ENCODE assay signal across 1 cellular context in the genomic region with DNA sequence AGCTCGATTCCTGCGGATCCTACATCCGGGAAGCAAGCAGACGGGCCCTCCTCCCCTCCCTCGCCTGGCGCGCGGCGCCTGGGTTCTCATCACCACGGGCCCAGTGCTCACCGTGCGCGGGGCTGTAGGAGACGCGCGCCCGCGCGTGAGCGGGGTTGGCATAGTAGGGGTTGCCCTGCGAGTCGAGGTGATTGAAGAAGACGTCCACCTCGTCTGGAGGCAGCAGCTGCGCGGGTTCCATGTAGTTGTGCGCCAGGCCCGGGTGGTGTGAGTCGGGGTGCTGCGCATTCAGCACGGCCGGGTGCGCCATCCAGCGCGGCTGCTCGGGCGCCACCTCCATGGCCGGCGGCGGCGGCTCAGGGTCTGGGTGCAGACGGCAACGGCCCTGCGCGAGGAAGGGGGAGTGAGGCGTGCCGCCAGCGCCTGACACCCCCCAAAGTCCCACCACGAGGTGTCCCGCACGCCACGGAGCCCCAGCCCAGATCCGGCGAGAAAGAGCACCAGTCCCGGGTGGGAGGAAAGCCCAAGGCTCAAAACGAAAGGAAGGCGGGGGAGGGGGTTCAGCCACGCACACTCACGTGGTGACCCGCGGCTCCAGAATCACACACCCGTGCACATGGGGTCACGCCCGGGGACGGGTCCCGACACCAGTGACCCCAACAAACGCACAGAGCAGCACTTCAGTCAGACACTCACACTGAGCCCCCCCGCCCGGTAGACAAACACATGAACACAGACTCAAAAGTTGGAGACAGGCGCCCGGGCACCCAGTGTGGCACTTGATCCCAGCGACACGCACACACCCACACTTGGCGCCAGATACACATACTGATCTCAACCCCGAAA.
A peak's percentile ranks its signal among the peaks of the same experiment; 100 is the strongest.
TF ChIP-seq lines count a peak whose summit lies in the region.

No MANE protein-coding gene starts in this region.

TF ChIP-seq in K562, 482 proteins besides CTCF, POLR2A, EP300 and RAD21 (continued from another document and continues in another):
- TF ChIP-seq, protein P1, sequence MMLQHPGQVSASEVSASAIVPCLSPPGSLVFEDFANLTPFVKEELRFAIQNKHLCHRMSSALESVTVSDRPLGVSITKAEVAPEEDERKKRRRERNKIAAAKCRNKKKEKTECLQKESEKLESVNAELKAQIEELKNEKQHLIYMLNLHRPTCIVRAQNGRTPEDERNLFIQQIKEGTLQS (IDR thresholded peaks at IDR 0.05), result no peak
- TF ChIP-seq, protein P1 (CRISPR knock-in tag; conservative IDR thresholded peaks at IDR 0.05), result no peak
- TF ChIP-seq FOXA3 (CRISPR knock-in tag; conservative IDR thresholded peaks at IDR 0.05 in 1 of 2, IDR thresholded peaks at IDR 0.05 in 1 of 2) (no peak), PML (IDR thresholded peaks at IDR 0.05; ENCODE audit: low read length) (0 out of 2 replicates have a peak, but pooled peaks have one; percentile 18), CSDE1 (IDR thresholded peaks at IDR 0.05) (no peak), GATAD2B (IDR thresholded peaks at IDR 0.05; ENCODE audit: borderline replicate concordance) (no peak), MEF2A (IDR thresholded peaks at IDR 0.05; ENCODE audit: control insufficient read depth, low read depth, low read length) (no peak), HDGF (IDR thresholded peaks at IDR 0.05) (no peak), POLR2G (IDR thresholded peaks at IDR 0.05; ENCODE audit: low read depth, low read length) (peak; percentile 70), BDP1 (IDR thresholded peaks at IDR 0.05; ENCODE audit: insufficient read depth, insufficient read length) (no peak), ZNF146 (CRISPR knock-in tag; IDR thresholded peaks at IDR 0.05; ENCODE audit: unreplicated experiment) (no peak), CAMTA2 (CRISPR knock-in tag; conservative IDR thresholded peaks at IDR 0.05) (no peak), ZEB2 (IDR thresholded peaks at IDR 0.05) (no peak), ATF7 (IDR thresholded peaks at IDR 0.05) (no peak), MYBL2 (IDR thresholded peaks at IDR 0.05; ENCODE audit: low read depth) (no peak), MYBL2 (CRISPR knock-in tag; IDR thresholded peaks at IDR 0.05; ENCODE audit: borderline replicate concordance) (no peak), U2AF2 (optimal IDR thresholded peaks at IDR 0.05; ENCODE audit: low read depth, low read length) (no peak), ZNF551 (CRISPR knock-in tag; IDR thresholded peaks at IDR 0.05) (no peak), HDAC1 (IDR thresholded peaks at IDR 0.05) (no peak), ZNF778 (CRISPR knock-in tag; IDR thresholded peaks at IDR 0.05) (no peak), ZNF212 (CRISPR knock-in tag; IDR thresholded peaks at IDR 0.05) (no peak), TSC22D4 (tag; IDR thresholded peaks at IDR 0.05) (no peak), PPARD (CRISPR knock-in tag; IDR thresholded peaks at IDR 0.05) (no peak), U2AF1 (optimal IDR thresholded peaks at IDR 0.05; ENCODE audit: low read depth, low read length) (peak; percentile 29), ZNF253 (CRISPR knock-in tag; conservative IDR thresholded peaks at IDR 0.05) (no peak), LARP7 (IDR thresholded peaks at IDR 0.05) (no peak), CREM (IDR thresholded peaks at IDR 0.05; ENCODE audit: low read depth) (no peak), HNRNPL (IDR thresholded peaks at IDR 0.05; ENCODE audit: low read depth, low read length) (peak; percentile 32; the same call in 1 of the 2 replicates), RUNX1 (IDR thresholded peaks at IDR 0.05; ENCODE audit: low read depth) (no peak), RAD51 (IDR thresholded peaks at IDR 0.05; ENCODE audit: borderline replicate concordance, low read depth) (no peak), TCF7 (IDR thresholded peaks at IDR 0.05; ENCODE audit: borderline replicate concordance) (no peak), MIER1 (IDR thresholded peaks at IDR 0.05; ENCODE audit: low read depth) (no peak), TCFL5 (CRISPR knock-in tag; conservative IDR thresholded peaks at IDR 0.05) (no peak), FOXP1 (CRISPR knock-in tag; IDR thresholded peaks at IDR 0.05) (no peak), RBM17 (IDR thresholded peaks at IDR 0.05; ENCODE audit: borderline replicate concordance, low read depth, low read length) (no peak), HMG20A (CRISPR knock-in tag; conservative IDR thresholded peaks at IDR 0.05) (no peak), MTF1 (CRISPR knock-in tag; IDR thresholded peaks at IDR 0.05; ENCODE audit: borderline replicate concordance) (no peak), KHSRP (IDR thresholded peaks at IDR 0.05) (no peak), ZZZ3 (IDR thresholded peaks at IDR 0.05) (no peak), C11orf30 (IDR thresholded peaks at IDR 0.05; ENCODE audit: low read depth) (no peak)
- TF ChIP-seq, protein P2, sequence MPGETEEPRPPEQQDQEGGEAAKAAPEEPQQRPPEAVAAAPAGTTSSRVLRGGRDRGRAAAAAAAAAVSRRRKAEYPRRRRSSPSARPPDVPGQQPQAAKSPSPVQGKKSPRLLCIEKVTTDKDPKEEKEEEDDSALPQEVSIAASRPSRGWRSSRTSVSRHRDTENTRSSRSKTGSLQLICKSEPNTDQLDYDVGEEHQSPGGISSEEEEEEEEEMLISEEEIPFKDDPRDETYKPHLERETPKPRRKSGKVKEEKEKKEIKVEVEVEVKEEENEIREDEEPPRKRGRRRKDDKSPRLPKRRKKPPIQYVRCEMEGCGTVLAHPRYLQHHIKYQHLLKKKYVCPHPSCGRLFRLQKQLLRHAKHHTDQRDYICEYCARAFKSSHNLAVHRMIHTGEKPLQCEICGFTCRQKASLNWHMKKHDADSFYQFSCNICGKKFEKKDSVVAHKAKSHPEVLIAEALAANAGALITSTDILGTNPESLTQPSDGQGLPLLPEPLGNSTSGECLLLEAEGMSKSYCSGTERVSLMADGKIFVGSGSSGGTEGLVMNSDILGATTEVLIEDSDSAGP (CRISPR knock-in tag; IDR thresholded peaks at IDR 0.05), result no peak
- TF ChIP-seq, protein P3, sequence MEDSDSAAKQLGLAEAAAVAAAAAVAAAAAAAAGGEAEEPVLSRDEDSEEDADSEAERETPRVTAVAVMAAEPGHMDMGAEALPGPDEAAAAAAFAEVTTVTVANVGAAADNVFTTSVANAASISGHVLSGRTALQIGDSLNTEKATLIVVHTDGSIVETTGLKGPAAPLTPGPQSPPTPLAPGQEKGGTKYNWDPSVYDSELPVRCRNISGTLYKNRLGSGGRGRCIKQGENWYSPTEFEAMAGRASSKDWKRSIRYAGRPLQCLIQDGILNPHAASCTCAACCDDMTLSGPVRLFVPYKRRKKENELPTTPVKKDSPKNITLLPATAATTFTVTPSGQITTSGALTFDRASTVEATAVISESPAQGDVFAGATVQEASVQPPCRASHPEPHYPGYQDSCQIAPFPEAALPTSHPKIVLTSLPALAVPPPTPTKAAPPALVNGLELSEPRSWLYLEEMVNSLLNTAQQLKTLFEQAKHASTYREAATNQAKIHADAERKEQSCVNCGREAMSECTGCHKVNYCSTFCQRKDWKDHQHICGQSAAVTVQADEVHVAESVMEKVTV (CRISPR knock-in tag; IDR thresholded peaks at IDR 0.05), result no peak
- TF ChIP-seq, protein P4, sequence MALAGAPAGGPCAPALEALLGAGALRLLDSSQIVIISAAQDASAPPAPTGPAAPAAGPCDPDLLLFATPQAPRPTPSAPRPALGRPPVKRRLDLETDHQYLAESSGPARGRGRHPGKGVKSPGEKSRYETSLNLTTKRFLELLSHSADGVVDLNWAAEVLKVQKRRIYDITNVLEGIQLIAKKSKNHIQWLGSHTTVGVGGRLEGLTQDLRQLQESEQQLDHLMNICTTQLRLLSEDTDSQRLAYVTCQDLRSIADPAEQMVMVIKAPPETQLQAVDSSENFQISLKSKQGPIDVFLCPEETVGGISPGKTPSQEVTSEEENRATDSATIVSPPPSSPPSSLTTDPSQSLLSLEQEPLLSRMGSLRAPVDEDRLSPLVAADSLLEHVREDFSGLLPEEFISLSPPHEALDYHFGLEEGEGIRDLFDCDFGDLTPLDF (CRISPR knock-in tag; IDR thresholded peaks at IDR 0.05), result no peak
- TF ChIP-seq, protein P5, sequence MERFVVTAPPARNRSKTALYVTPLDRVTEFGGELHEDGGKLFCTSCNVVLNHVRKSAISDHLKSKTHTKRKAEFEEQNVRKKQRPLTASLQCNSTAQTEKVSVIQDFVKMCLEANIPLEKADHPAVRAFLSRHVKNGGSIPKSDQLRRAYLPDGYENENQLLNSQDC (CRISPR knock-in tag; IDR thresholded peaks at IDR 0.05), result no peak
- TF ChIP-seq, protein P6, sequence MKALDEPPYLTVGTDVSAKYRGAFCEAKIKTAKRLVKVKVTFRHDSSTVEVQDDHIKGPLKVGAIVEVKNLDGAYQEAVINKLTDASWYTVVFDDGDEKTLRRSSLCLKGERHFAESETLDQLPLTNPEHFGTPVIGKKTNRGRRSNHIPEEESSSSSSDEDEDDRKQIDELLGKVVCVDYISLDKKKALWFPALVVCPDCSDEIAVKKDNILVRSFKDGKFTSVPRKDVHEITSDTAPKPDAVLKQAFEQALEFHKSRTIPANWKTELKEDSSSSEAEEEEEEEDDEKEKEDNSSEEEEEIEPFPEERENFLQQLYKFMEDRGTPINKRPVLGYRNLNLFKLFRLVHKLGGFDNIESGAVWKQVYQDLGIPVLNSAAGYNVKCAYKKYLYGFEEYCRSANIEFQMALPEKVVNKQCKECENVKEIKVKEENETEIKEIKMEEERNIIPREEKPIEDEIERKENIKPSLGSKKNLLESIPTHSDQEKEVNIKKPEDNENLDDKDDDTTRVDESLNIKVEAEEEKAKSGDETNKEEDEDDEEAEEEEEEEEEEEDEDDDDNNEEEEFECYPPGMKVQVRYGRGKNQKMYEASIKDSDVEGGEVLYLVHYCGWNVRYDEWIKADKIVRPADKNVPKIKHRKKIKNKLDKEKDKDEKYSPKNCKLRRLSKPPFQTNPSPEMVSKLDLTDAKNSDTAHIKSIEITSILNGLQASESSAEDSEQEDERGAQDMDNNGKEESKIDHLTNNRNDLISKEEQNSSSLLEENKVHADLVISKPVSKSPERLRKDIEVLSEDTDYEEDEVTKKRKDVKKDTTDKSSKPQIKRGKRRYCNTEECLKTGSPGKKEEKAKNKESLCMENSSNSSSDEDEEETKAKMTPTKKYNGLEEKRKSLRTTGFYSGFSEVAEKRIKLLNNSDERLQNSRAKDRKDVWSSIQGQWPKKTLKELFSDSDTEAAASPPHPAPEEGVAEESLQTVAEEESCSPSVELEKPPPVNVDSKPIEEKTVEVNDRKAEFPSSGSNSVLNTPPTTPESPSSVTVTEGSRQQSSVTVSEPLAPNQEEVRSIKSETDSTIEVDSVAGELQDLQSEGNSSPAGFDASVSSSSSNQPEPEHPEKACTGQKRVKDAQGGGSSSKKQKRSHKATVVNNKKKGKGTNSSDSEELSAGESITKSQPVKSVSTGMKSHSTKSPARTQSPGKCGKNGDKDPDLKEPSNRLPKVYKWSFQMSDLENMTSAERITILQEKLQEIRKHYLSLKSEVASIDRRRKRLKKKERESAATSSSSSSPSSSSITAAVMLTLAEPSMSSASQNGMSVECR (CRISPR knock-in tag; IDR thresholded peaks at IDR 0.05), result peak; percentile 70
- TF ChIP-seq, protein P7, sequence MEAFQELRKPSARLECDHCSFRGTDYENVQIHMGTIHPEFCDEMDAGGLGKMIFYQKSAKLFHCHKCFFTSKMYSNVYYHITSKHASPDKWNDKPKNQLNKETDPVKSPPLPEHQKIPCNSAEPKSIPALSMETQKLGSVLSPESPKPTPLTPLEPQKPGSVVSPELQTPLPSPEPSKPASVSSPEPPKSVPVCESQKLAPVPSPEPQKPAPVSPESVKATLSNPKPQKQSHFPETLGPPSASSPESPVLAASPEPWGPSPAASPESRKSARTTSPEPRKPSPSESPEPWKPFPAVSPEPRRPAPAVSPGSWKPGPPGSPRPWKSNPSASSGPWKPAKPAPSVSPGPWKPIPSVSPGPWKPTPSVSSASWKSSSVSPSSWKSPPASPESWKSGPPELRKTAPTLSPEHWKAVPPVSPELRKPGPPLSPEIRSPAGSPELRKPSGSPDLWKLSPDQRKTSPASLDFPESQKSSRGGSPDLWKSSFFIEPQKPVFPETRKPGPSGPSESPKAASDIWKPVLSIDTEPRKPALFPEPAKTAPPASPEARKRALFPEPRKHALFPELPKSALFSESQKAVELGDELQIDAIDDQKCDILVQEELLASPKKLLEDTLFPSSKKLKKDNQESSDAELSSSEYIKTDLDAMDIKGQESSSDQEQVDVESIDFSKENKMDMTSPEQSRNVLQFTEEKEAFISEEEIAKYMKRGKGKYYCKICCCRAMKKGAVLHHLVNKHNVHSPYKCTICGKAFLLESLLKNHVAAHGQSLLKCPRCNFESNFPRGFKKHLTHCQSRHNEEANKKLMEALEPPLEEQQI (IDR thresholded peaks at IDR 0.05), result no peak
- TF ChIP-seq, protein P8, sequence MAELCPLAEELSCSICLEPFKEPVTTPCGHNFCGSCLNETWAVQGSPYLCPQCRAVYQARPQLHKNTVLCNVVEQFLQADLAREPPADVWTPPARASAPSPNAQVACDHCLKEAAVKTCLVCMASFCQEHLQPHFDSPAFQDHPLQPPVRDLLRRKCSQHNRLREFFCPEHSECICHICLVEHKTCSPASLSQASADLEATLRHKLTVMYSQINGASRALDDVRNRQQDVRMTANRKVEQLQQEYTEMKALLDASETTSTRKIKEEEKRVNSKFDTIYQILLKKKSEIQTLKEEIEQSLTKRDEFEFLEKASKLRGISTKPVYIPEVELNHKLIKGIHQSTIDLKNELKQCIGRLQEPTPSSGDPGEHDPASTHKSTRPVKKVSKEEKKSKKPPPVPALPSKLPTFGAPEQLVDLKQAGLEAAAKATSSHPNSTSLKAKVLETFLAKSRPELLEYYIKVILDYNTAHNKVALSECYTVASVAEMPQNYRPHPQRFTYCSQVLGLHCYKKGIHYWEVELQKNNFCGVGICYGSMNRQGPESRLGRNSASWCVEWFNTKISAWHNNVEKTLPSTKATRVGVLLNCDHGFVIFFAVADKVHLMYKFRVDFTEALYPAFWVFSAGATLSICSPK (IDR thresholded peaks at IDR 0.05; ENCODE audit: borderline replicate concordance), result no peak
- TF ChIP-seq, protein P9, sequence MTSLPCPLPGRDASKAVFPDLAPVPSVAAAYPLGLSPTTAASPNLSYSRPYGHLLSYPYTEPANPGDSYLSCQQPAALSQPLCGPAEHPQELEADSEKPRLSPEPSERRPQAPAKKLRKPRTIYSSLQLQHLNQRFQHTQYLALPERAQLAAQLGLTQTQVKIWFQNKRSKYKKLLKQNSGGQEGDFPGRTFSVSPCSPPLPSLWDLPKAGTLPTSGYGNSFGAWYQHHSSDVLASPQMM (CRISPR knock-in tag; IDR thresholded peaks at IDR 0.05), result no peak
- TF ChIP-seq, protein P10, sequence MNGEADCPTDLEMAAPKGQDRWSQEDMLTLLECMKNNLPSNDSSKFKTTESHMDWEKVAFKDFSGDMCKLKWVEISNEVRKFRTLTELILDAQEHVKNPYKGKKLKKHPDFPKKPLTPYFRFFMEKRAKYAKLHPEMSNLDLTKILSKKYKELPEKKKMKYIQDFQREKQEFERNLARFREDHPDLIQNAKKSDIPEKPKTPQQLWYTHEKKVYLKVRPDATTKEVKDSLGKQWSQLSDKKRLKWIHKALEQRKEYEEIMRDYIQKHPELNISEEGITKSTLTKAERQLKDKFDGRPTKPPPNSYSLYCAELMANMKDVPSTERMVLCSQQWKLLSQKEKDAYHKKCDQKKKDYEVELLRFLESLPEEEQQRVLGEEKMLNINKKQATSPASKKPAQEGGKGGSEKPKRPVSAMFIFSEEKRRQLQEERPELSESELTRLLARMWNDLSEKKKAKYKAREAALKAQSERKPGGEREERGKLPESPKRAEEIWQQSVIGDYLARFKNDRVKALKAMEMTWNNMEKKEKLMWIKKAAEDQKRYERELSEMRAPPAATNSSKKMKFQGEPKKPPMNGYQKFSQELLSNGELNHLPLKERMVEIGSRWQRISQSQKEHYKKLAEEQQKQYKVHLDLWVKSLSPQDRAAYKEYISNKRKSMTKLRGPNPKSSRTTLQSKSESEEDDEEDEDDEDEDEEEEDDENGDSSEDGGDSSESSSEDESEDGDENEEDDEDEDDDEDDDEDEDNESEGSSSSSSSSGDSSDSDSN (IDR thresholded peaks at IDR 0.05; ENCODE audit: borderline replicate concordance in 1 of 2, low read depth in 2 of 2, low read length in 2 of 2), result no peak
